8 cellular contexts compared by ENCODE assay signal in the genomic region with DNA sequence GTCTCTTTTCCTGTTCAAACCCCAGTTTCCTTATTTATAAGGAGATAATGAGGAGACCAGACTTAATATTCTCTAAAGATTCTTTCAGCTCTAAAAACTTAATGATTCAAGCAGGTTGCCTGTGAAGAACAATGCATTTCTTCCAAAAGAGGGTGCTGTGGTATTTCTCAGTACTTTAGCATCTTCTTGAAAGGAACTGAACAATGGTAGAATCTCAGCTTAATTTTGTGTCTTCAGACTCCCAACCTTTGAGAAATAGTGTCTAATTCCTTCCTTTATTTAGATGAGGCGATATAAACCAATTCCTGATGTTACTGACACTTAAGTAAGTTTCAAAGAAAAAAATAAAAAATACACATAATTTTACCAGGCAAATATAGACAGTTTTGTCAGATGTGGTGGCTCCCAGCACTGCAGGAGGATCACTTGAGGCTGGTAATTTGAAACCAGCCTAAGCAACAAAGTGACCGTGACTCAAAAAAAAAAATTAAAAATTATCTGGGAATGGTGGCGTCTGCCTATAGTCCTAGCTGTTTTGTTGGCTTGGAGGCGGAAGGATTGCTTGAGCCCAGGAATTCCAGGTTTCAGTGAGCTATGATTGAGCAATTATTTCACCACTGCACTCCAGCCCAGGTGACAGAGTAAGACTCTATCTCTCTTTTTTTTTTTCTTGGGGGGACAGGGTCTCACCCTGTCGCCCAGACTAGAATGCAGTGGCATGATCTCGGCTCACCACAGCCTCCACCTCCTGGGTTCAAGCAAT.
DNase-seq lines count a peak whose midpoint lies in the region; ATAC-seq and TF ChIP-seq lines count a peak whose summit lies in the region.

No MANE protein-coding gene starts in this region.

- intact Hi-C loops in activated CD4-positive, alpha-beta T cell treated with anti-CD3 and anti-CD28 coated beads, Interleukin-2, amount 10 ng/mL, durations not matched to agents 24 days and 14 days (cut with micrococcal nuclease), result no loop called here

- peaks cover 23% of the 10 kb centered on the region for H3K36me3 Mint-ChIP-seq in activated CD4-positive, alpha-beta T cell treated with anti-CD3 and anti-CD28 coated beads, Interleukin-2, amount 10 ng/mL, durations not matched to agents 24 days and 14 days (ENCODE audit: low read depth)
- peaks cover 16% of the 10 kb centered on the region for H3K36me3 Mint-ChIP-seq in activated CD4-positive, alpha-beta T cell treated with anti-CD3 and anti-CD28 coated beads, Interleukin-2, amount 10 ng/mL, durations not matched to agents 7 days and 5 days (ENCODE audit: low read depth)
- peaks cover 6% of the 10 kb centered on the region for H3K36me3 Mint-ChIP-seq in stimulated activated effector memory CD8-positive, alpha-beta T cell treated with anti-CD3 and anti-CD28 coated beads, Interleukin-12 subunit alpha, Interleukin-12 subunit beta, amount 100 ng/mL, for 72 hours

- H3K27me3 Mint-ChIP-seq in activated CD4-positive, alpha-beta T cell treated with anti-CD3 and anti-CD28 coated beads, Interleukin-2, amount 10 ng/mL, durations not matched to agents 24 days and 14 days, result no peaks in the 10 kb centered on the region
- no peaks in the 10 kb centered on the region for H3K27me3 Mint-ChIP-seq in activated CD4-positive, alpha-beta T cell treated with anti-CD3 and anti-CD28 coated beads, Interleukin-2, amount 10 ng/mL, durations not matched to agents 7 days and 5 days

- POLR2A ChIA-PET in activated CD4-positive, alpha-beta T cell treated with anti-CD3 and anti-CD28 coated beads, Interleukin-2, amount 10 ng/mL, durations not matched to agents 7 days and 5 days (lab: Charles Lee), result interaction anchor here (0.6 kb wide), 1 partner anchor 234 kb away, joined by 3 read pairs; no protein-coding TSS in a partner anchor

- no peaks in the 10 kb centered on the region for H3K36me3 ChIP-seq in Peyer's patch

- no peak for TF ChIP-seq POLR2A in Peyer's patch (IDR thresholded peaks at IDR 0.05)

- H3K4me3 Mint-ChIP-seq in activated CD4-positive, alpha-beta T cell treated with anti-CD3 and anti-CD28 coated beads, Interleukin-2, amount 10 ng/mL, durations not matched to agents 24 days and 14 days, result no peak overlapping the region
- no peak overlapping the region for H3K4me3 Mint-ChIP-seq in activated CD4-positive, alpha-beta T cell treated with anti-CD3 and anti-CD28 coated beads, Interleukin-2, amount 10 ng/mL, durations not matched to agents 7 days and 5 days
- H3K4me3 Mint-ChIP-seq in stimulated activated effector memory CD8-positive, alpha-beta T cell treated with anti-CD3 and anti-CD28 coated beads, Interleukin-12 subunit alpha, Interleukin-12 subunit beta, amount 100 ng/mL, for 72 hours, result no peak overlapping the region

- peaks cover 0 to 5% (median 0%) of the 10 kb centered on the region in 4 donors for H3K4me1 ChIP-seq in Peyer's patch

- no peak for ATAC-seq in stimulated activated effector memory CD8-positive, alpha-beta T cell treated with anti-CD3 and anti-CD28 coated beads, Interleukin-12 subunit alpha, Interleukin-12 subunit beta, amount 100 ng/mL, for 72 hours

- H3K27ac Mint-ChIP-seq in activated CD4-positive, alpha-beta T cell treated with anti-CD3 and anti-CD28 coated beads, Interleukin-2, amount 10 ng/mL, durations not matched to agents 24 days and 14 days, result peak overlapping the region; percentile 21
- no peak overlapping the region for H3K27ac Mint-ChIP-seq in activated CD4-positive, alpha-beta T cell treated with anti-CD3 and anti-CD28 coated beads, Interleukin-2, amount 10 ng/mL, durations not matched to agents 7 days and 5 days
- H3K27ac Mint-ChIP-seq in stimulated activated effector memory CD8-positive, alpha-beta T cell treated with anti-CD3 and anti-CD28 coated beads, Interleukin-12 subunit alpha, Interleukin-12 subunit beta, amount 100 ng/mL, for 72 hours, result no peak overlapping the region

- no peaks in the 10 kb centered on the region for H3K9me3 Mint-ChIP-seq in activated CD4-positive, alpha-beta T cell treated with anti-CD3 and anti-CD28 coated beads, Interleukin-2, amount 10 ng/mL, durations not matched to agents 24 days and 14 days
- H3K9me3 Mint-ChIP-seq in activated CD4-positive, alpha-beta T cell treated with anti-CD3 and anti-CD28 coated beads, Interleukin-2, amount 10 ng/mL, durations not matched to agents 7 days and 5 days, result no peaks in the 10 kb centered on the region
- no peaks in the 10 kb centered on the region for H3K9me3 Mint-ChIP-seq in stimulated activated effector memory CD8-positive, alpha-beta T cell treated with anti-CD3 and anti-CD28 coated beads, Interleukin-12 subunit alpha, Interleukin-12 subunit beta, amount 100 ng/mL, for 72 hours

- CTCF ChIA-PET in activated CD4-positive, alpha-beta T cell treated with anti-CD3 and anti-CD28 coated beads, Interleukin-2, amount 10 ng/mL, durations not matched to agents 7 days and 5 days (lab: Charles Lee), result interaction anchor here (0.6 to 1.8 kb wide), 11 partner anchors 8 to 198 kb away, joined by 3 to 9 read pairs (median 3); a partner anchor contains a TSS

- DNase-seq in activated CD4-positive, alpha-beta T cell treated with anti-CD3 and anti-CD28 coated beads, Interleukin-2, amount 10 ng/mL, durations not matched to agents 24 days and 14 days, result no peak
- DNase-seq in activated CD4-positive, alpha-beta T cell treated with anti-CD3 and anti-CD28 coated beads, Interleukin-2, amount 10 ng/mL, durations not matched to agents 7 days and 5 days, result no peak
- DNase-seq in Peyer's patch, result no peak
- DNase-seq in fibroblast of the aortic adventitia (ENCODE audit: low read depth), result peak; percentile 84
- DNase-seq in renal cortical epithelial cell (ENCODE audit: low read depth), result peak; percentile 76
- no peak for DNase-seq in KG1 (lab: John Stamatoyannopoulos, UW)
- no peak for DNase-seq in stimulated activated effector memory CD8-positive, alpha-beta T cell treated with anti-CD3 and anti-CD28 coated beads, Interleukin-12 subunit alpha, Interleukin-12 subunit beta, amount 100 ng/mL, for 72 hours (ENCODE audit: low spot score in 2 of 2)
- DNase-seq in SHP77 treated with DMSO at 0.1 percent for 48 hours (lab: John Stamatoyannopoulos, UW), result no peak

- no peaks in the 10 kb centered on the region for H3K9me3 ChIP-seq in Peyer's patch

- H3K4me3 ChIP-seq in Peyer's patch, result no peak overlapping the region
- H3K4me3 ChIP-seq in fibroblast of the aortic adventitia (ENCODE audit: low read depth, low read length), result no peak overlapping the region

- H3K27ac ChIP-seq in Peyer's patch, result no peak overlapping the region

- H3K4me1 Mint-ChIP-seq in activated CD4-positive, alpha-beta T cell treated with anti-CD3 and anti-CD28 coated beads, Interleukin-2, amount 10 ng/mL, durations not matched to agents 24 days and 14 days, result peaks cover 17% of the 10 kb centered on the region
- peaks cover 18% of the 10 kb centered on the region for H3K4me1 Mint-ChIP-seq in activated CD4-positive, alpha-beta T cell treated with anti-CD3 and anti-CD28 coated beads, Interleukin-2, amount 10 ng/mL, durations not matched to agents 7 days and 5 days
- peaks cover 22% of the 10 kb centered on the region for H3K4me1 Mint-ChIP-seq in stimulated activated effector memory CD8-positive, alpha-beta T cell treated with anti-CD3 and anti-CD28 coated beads, Interleukin-12 subunit alpha, Interleukin-12 subunit beta, amount 100 ng/mL, for 72 hours

- peak in 4 of 6 experiments; percentile 35 to 54 (median 48) for TF ChIP-seq CTCF in Peyer's patch (IDR thresholded peaks at IDR 0.05)
- TF ChIP-seq CTCF in fibroblast of the aortic adventitia (IDR thresholded peaks at IDR 0.05; ENCODE audit: insufficient read depth, low read length), result peak; percentile 58

- H3K27me3 ChIP-seq in Peyer's patch, result no peaks in the 10 kb centered on the region

Comparison
In these comparisons a context has a peak if more than half of its experiments do, and no peak if none do; other contexts are left out.
1. DNase-seq: peak in fibroblast of the aortic adventitia (single experiment) and renal cortical epithelial cell (single experiment); none in activated CD4-positive, alpha-beta T cell treated with anti-CD3 and anti-CD28 coated beads, Interleukin-2, amount 10 ng/mL, durations not matched to agents 24 days and 14 days (single experiment), activated CD4-positive, alpha-beta T cell treated with anti-CD3 and anti-CD28 coated beads, Interleukin-2, amount 10 ng/mL, durations not matched to agents 7 days and 5 days (single experiment), Peyer's patch (0 of 3), KG1 (single experiment), stimulated activated effector memory CD8-positive, alpha-beta T cell treated with anti-CD3 and anti-CD28 coated beads, Interleukin-12 subunit alpha, Interleukin-12 subunit beta, amount 100 ng/mL, for 72 hours (0 of 2) and SHP77 treated with DMSO at 0.1 percent for 48 hours (single experiment).